In genomic region chr9:136864996-136865767, GRCh38 we compare ENCODE assay signal across 8 cellular contexts. TPM values are rescaled to one million over a fixed set of nuclear protein-coding genes. Genes with fewer than 3 reads are reported as not detected.
DNase-seq lines count a peak whose midpoint lies in the region; ATAC-seq and TF ChIP-seq lines count a peak whose summit lies in the region.

No MANE protein-coding gene starts in this region.

- peaks cover 2% of the 10 kb centered on the region for H3K4me1 ChIP-seq in iPS DF 6.9 (ENCODE audit: control insufficient read depth, insufficient read depth, low read length)

- no peaks in the 10 kb centered on the region; the same call in 1 of the 2 replicates for H3K27me3 Mint-ChIP-seq in HFFc6 (ENCODE audit: insufficient read depth)
- no peaks in the 10 kb centered on the region for H3K27me3 Mint-ChIP-seq in activated T-helper 2 cell treated with anti-CD3 and anti-CD28 coated beads, Interferon-gamma antibody, Interleukin-2, Interleukin-4, amounts not matched to agents 10 μg/mL and 5 μg/mL and 100 μg/mL, durations not matched to agents 14 hours and 24 hours and 36 hours (ENCODE audit: low read depth)

- H3K9me3 ChIP-seq in iPS DF 6.9 (ENCODE audit: control insufficient read depth, insufficient read depth, low read length) = no peaks in the 10 kb centered on the region

- H3K9me3 Mint-ChIP-seq in HFFc6 = peaks cover 9% of the 10 kb centered on the region
- H3K9me3 Mint-ChIP-seq in activated T-helper 2 cell treated with anti-CD3 and anti-CD28 coated beads, Interferon-gamma antibody, Interleukin-2, Interleukin-4, amounts not matched to agents 10 μg/mL and 5 μg/mL and 100 μg/mL, durations not matched to agents 14 hours and 24 hours and 36 hours = no peaks in the 10 kb centered on the region
- no peaks in the 10 kb centered on the region for H3K9me3 Mint-ChIP-seq in stimulated activated effector memory CD8-positive, alpha-beta T cell treated with anti-CD3 and anti-CD28 coated beads, Interleukin-12 subunit alpha, Interleukin-12 subunit beta, amount 100 ng/mL, for 72 hours

- H3K27me3 ChIP-seq in iPS DF 6.9 (ENCODE audit: control insufficient read depth, insufficient read depth, low read length) = no peaks in the 10 kb centered on the region

- peaks cover 12% of the 10 kb centered on the region for H3K4me1 Mint-ChIP-seq in HFFc6 (ENCODE audit: low read depth)
- H3K4me1 Mint-ChIP-seq in activated T-helper 2 cell treated with anti-CD3 and anti-CD28 coated beads, Interferon-gamma antibody, Interleukin-2, Interleukin-4, amounts not matched to agents 10 μg/mL and 5 μg/mL and 100 μg/mL, durations not matched to agents 14 hours and 24 hours and 36 hours (ENCODE audit: low read depth) = peaks cover 9% of the 10 kb centered on the region
- H3K4me1 Mint-ChIP-seq in stimulated activated effector memory CD8-positive, alpha-beta T cell treated with anti-CD3 and anti-CD28 coated beads, Interleukin-12 subunit alpha, Interleukin-12 subunit beta, amount 100 ng/mL, for 72 hours = peaks cover 16% of the 10 kb centered on the region

- TF ChIP-seq CTCF in HFFc6 (IDR thresholded peaks at IDR 0.05) = no peak

- intact Hi-C loops in activated T-helper 2 cell treated with anti-CD3 and anti-CD28 coated beads, Interferon-gamma antibody, Interleukin-2, Interleukin-4, amounts not matched to agents 10 μg/mL and 5 μg/mL and 100 μg/mL, durations not matched to agents 14 hours and 24 hours and 36 hours (cut with micrococcal nuclease) = no loop called here

- no peak for ATAC-seq in stimulated activated effector memory CD8-positive, alpha-beta T cell treated with anti-CD3 and anti-CD28 coated beads, Interleukin-12 subunit alpha, Interleukin-12 subunit beta, amount 100 ng/mL, for 72 hours
- ATAC-seq in HG03095 (IDR thresholded peaks at IDR 0.05; ENCODE audit: unreplicated experiment) (no peak), HG02763 (IDR thresholded peaks at IDR 0.05; ENCODE audit: unreplicated experiment) (no peak)

- peak overlapping the region; percentile 86 for H3K4me3 Mint-ChIP-seq in HFFc6
- H3K4me3 Mint-ChIP-seq in activated T-helper 2 cell treated with anti-CD3 and anti-CD28 coated beads, Interferon-gamma antibody, Interleukin-2, Interleukin-4, amounts not matched to agents 10 μg/mL and 5 μg/mL and 100 μg/mL, durations not matched to agents 14 hours and 24 hours and 36 hours (ENCODE audit: low read depth) = peak overlapping the region; percentile 86
- H3K4me3 Mint-ChIP-seq in stimulated activated effector memory CD8-positive, alpha-beta T cell treated with anti-CD3 and anti-CD28 coated beads, Interleukin-12 subunit alpha, Interleukin-12 subunit beta, amount 100 ng/mL, for 72 hours = peak overlapping the region; percentile 78

- H3K36me3 ChIP-seq in iPS DF 6.9 (ENCODE audit: control insufficient read depth, insufficient read depth, low read length) = peaks cover 31% of the 10 kb centered on the region

- H3K36me3 Mint-ChIP-seq in HFFc6 (ENCODE audit: low read depth) = peaks cover 16% of the 10 kb centered on the region
- peaks cover 36% of the 10 kb centered on the region for H3K36me3 Mint-ChIP-seq in activated T-helper 2 cell treated with anti-CD3 and anti-CD28 coated beads, Interferon-gamma antibody, Interleukin-2, Interleukin-4, amounts not matched to agents 10 μg/mL and 5 μg/mL and 100 μg/mL, durations not matched to agents 14 hours and 24 hours and 36 hours (ENCODE audit: low read depth)
- H3K36me3 Mint-ChIP-seq in stimulated activated effector memory CD8-positive, alpha-beta T cell treated with anti-CD3 and anti-CD28 coated beads, Interleukin-12 subunit alpha, Interleukin-12 subunit beta, amount 100 ng/mL, for 72 hours = peaks cover 45% of the 10 kb centered on the region

- peak overlapping the region; percentile 74; the same call in 1 of the 2 replicates for H3K4me3 ChIP-seq in iPS DF 6.9 (ENCODE audit: low read length)

- H3K27ac ChIP-seq in iPS DF 6.9 (ENCODE audit: low read length) = no peak overlapping the region

- no CpG with 5 or more reads among the region's 11 CpGs for WGBS in iPS DF 6.9 (ENCODE audit: insufficient coverage, insufficient read length)

- peak overlapping the region; percentile 49; the same call in 1 of the 2 replicates for H3K27ac Mint-ChIP-seq in HFFc6
- H3K27ac Mint-ChIP-seq in activated T-helper 2 cell treated with anti-CD3 and anti-CD28 coated beads, Interferon-gamma antibody, Interleukin-2, Interleukin-4, amounts not matched to agents 10 μg/mL and 5 μg/mL and 100 μg/mL, durations not matched to agents 14 hours and 24 hours and 36 hours = peak overlapping the region; percentile 63
- H3K27ac Mint-ChIP-seq in stimulated activated effector memory CD8-positive, alpha-beta T cell treated with anti-CD3 and anti-CD28 coated beads, Interleukin-12 subunit alpha, Interleukin-12 subunit beta, amount 100 ng/mL, for 72 hours = peak overlapping the region; percentile 94

- no peak for DNase-seq in HFFc6
- DNase-seq in activated T-helper 2 cell treated with anti-CD3 and anti-CD28 coated beads, Interferon-gamma antibody, Interleukin-2, Interleukin-4, amounts not matched to agents 10 μg/mL and 5 μg/mL and 100 μg/mL, durations not matched to agents 14 hours and 24 hours and 36 hours (ENCODE audit: low spot score) = no peak
- DNase-seq in iPS DF 6.9 (ENCODE audit: low read depth, low spot score) = no peak
- DNase-seq in stimulated activated effector memory CD8-positive, alpha-beta T cell treated with anti-CD3 and anti-CD28 coated beads, Interleukin-12 subunit alpha, Interleukin-12 subunit beta, amount 100 ng/mL, for 72 hours (ENCODE audit: low spot score in 2 of 2) = no peak
- no peak for DNase-seq in medulla oblongata (ENCODE audit: extremely low spot score)
- no peak for DNase-seq in COLO668 (lab: John Stamatoyannopoulos, UW; ENCODE audit: unreplicated experiment)

RNA-seq across cellular contexts. Expression of gene EDF1, which starts 0.9 kb away (rescaled TPM):
- 100 to 1,000 TPM; 369 to 460 (median 443) TPM for total RNA-seq in HFFc6 (2021; fragmentation: NEBNext Ultra II Directional; extraction: Animal tissue kit (Norgen Biotek cat#: 25700))
- 381 and 410 TPM in 2 replicates for total RNA-seq in activated T-helper 2 cell treated with anti-CD3 and anti-CD28 coated beads, Interferon-gamma antibody, Interleukin-2, Interleukin-4, amounts not matched to agents 10 μg/mL and 5 μg/mL and 100 μg/mL, durations not matched to agents 14 hours and 24 hours and 36 hours

RNA-seq across cellular contexts. Expression of gene MAMDC4, which starts 13.0 kb away (rescaled TPM):
- 1 to 10 TPM; 2.3 to 3.4 (median 3.0) TPM for total RNA-seq in HFFc6 (2021; fragmentation: NEBNext Ultra II Directional; extraction: Animal tissue kit (Norgen Biotek cat#: 25700))
- 19.0 and 21.0 TPM in 2 replicates for total RNA-seq in activated T-helper 2 cell treated with anti-CD3 and anti-CD28 coated beads, Interferon-gamma antibody, Interleukin-2, Interleukin-4, amounts not matched to agents 10 μg/mL and 5 μg/mL and 100 μg/mL, durations not matched to agents 14 hours and 24 hours and 36 hours

RNA-seq across cellular contexts. Expression of gene PHPT1, which starts 16.0 kb away (rescaled TPM):
- 100 to 1,000 TPM; 156 to 181 (median 169) TPM for total RNA-seq in HFFc6 (2021; fragmentation: NEBNext Ultra II Directional; extraction: Animal tissue kit (Norgen Biotek cat#: 25700))
- 127 and 133 TPM in 2 replicates for total RNA-seq in activated T-helper 2 cell treated with anti-CD3 and anti-CD28 coated beads, Interferon-gamma antibody, Interleukin-2, Interleukin-4, amounts not matched to agents 10 μg/mL and 5 μg/mL and 100 μg/mL, durations not matched to agents 14 hours and 24 hours and 36 hours

RNA-seq across cellular contexts. Expression of gene TRAF2, which starts 21.1 kb away (rescaled TPM):
- 10 to 100 TPM; 11.1 to 15.9 (median 13.6) TPM for total RNA-seq in HFFc6 (2021; fragmentation: NEBNext Ultra II Directional; extraction: Animal tissue kit (Norgen Biotek cat#: 25700))
- total RNA-seq in activated T-helper 2 cell treated with anti-CD3 and anti-CD28 coated beads, Interferon-gamma antibody, Interleukin-2, Interleukin-4, amounts not matched to agents 10 μg/mL and 5 μg/mL and 100 μg/mL, durations not matched to agents 14 hours and 24 hours and 36 hours = 59.5 and 60.4 TPM in 2 replicates

RNA-seq across cellular contexts. Expression of gene AJM1, which starts 22.9 kb away (rescaled TPM):
- total RNA-seq in HFFc6 (2021; fragmentation: NEBNext Ultra II Directional; extraction: Animal tissue kit (Norgen Biotek cat#: 25700)) = 1 to 10 TPM; 4.5 to 8.0 (median 5.3) TPM
- 5.0 and 5.1 TPM in 2 replicates for total RNA-seq in activated T-helper 2 cell treated with anti-CD3 and anti-CD28 coated beads, Interferon-gamma antibody, Interleukin-2, Interleukin-4, amounts not matched to agents 10 μg/mL and 5 μg/mL and 100 μg/mL, durations not matched to agents 14 hours and 24 hours and 36 hours
